35 cellular contexts compared by ENCODE assay signal in genomic region chr4:93002240-93002639, GRCh38.
"Had no signal": no experiment of that assay in that cellular context is flagged by ENCODE, and none has a peak within 500 bp of the region (broad histone marks: within the 10 kb centered on the region; RNA-seq: fewer than 3 reads in every experiment).

No MANE protein-coding gene starts in this region.

- H3K27ac ChIP-seq: KMS-11 had no signal

- H3K4me3 ChIP-seq: MG63 had no signal

- H3K27me3 ChIP-seq: MG63 had no signal

- H3K4me2 ChIP-seq: KMS-11 had no signal

- H3K9ac ChIP-seq: KMS-11 had no signal

- DNase-seq: Karpas-422, Kasumi-1, MG63, MM.1S, MV-4-11, NCI-H1048, NCI-H1092, NCI-H1092 treated with DMSO at 0.1 percent for 48 hours, NCI-H1105, NCI-H1105 treated with DMSO at 0.1 percent for 48 hours, NCI-H1417, NCI-H1417 treated with DMSO at 0.1 percent for 48 hours, NCI-H1436, NCI-H1436 treated with DMSO at 0.1 percent for 48 hours, NCI-H146, NCI-H1694, NCI-H1694 treated with DMSO at 0.1 percent for 48 hours, NCI-H187, NCI-H187 treated with DMSO at 0.1 percent for 48 hours, NCI-H1930, NCI-H2029, NCI-H2029 treated with DMSO at 0.1 percent for 48 hours, NCI-H2081, NCI-H2081 treated with DMSO at 0.1 percent for 48 hours, NCI-H2107, NCI-H2171, NCI-H2171 treated with DMSO at 0.1 percent for 48 hours, NCI-H2227 treated with DMSO at 0.1 percent for 48 hours, NCI-H226, NCI-H345, NCI-H446, NCI-H446 treated with DMSO at 0.1 percent for 48 hours, NCI-H510A, NCI-H510A treated with DMSO at 0.1 percent for 48 hours had no signal

- H3K36me3 ChIP-seq: MG63 had no signal

- H3K9me3 ChIP-seq: MG63 had no signal
